Comparison of ENCODE assay signal across 8 cellular contexts in the genomic region with DNA sequence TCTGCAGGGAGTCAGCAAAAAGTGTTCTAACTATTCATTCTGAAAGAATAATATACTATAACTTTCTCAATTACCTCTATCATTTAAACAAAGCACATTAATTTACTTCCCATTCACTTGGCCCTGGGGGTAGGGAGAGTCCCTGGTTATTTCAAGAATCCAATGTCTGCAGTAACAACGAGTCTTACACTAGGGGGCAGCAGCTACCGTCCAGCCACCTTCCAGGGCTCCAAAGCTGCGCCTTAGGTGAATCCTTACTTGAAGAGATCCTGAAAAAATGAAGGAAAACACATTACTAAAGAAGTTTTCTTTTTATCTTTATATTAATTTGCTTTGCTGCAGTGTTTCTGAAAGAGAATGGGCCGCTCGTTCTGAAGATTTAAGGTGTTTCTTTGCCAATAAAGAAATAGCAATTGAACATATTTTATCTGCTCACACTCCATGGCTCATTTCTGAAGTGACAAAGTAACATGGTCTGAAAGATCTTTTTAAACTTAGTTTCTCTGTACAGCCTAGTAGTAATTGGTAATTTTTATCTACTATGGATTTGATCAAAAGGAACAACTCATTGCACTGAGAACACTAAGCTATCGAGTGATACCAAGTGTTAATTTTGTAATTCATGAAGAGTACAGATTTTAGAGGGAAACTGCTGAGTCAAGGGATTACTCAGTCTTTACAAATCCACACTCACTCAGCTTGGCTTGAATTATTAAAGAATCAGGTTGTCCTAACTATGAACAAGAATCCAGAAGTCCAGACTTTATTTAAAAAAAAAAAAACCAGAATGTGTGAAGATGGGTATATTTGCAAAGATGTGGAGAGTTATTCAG. TPM values are rescaled to one million over a fixed set of nuclear protein-coding genes. Genes with fewer than 3 reads are reported as not detected.
DNase-seq lines count a peak whose midpoint lies in the region; ATAC-seq and TF ChIP-seq lines count a peak whose summit lies in the region.

No MANE protein-coding gene starts in this region.

- H3K9me3 ChIP-seq in spleen, result no peaks in the 10 kb centered on the region

- peak; percentile 64 to 92 (median 87) for TF ChIP-seq CTCF in spleen (IDR thresholded peaks at IDR 0.05 in 8 of 11, conservative IDR thresholded peaks at IDR 0.05 in 3 of 11)

- no peaks in the 10 kb centered on the region for H3K27me3 ChIP-seq in spleen (replicated peaks in 1 of 7)

- H3K36me3 ChIP-seq in spleen, result no peaks in the 10 kb centered on the region

- H3K4me3 ChIP-seq in spleen, result no peak overlapping the region

- H3K27ac ChIP-seq in spleen, result no peak overlapping the region

- 16 to 23% (median 19%) methylated on average over 6 of the region's 6 CpGs for WGBS in spleen, 5 donors

- H3K4me1 ChIP-seq in spleen, result peaks cover 0 to 7% (median 0%) of the 10 kb centered on the region in 6 donors

- TF ChIP-seq POLR2A in spleen (IDR thresholded peaks at IDR 0.05), result no peak

- intact Hi-C loops in spleen (cut with DNase I; ENCODE audit: low total_unique reads), result loop anchor here (5.0 kb wide), 1 partner anchor 555 kb away; no protein-coding TSS in a partner anchor

- DNase-seq in ELR (ENCODE audit: low read depth) (peak; percentile 79), NCI-H187 treated with DMSO at 0.1 percent for 48 hours (lab: John Stamatoyannopoulos, UW) (peak; percentile 38), T-helper 9 cell (peak; percentile 26), astrocyte of the hippocampus (ENCODE audit: low read depth, low spot score) (peak; percentile 86), hippocampal formation (lab: John Stamatoyannopoulos, UW) (peak; percentile 69 to 90), spleen (peak; percentile 84), HuH-7.5 (ENCODE audit: low spot score) (no peak)

- ATAC-seq in HG02571 (IDR thresholded peaks at IDR 0.05; ENCODE audit: unreplicated experiment), result peak; percentile 85

RNA-seq across cellular contexts. Expression of gene BHLHE41, which starts 27.6 kb away (rescaled TPM):
- total RNA-seq in spleen, result 10 to 100 TPM in 6 of 7 donors, 1 to 10 TPM in 1; 7.2 to 46.9 (median 27.0) TPM
- 10 to 100 TPM in 2 of 3 donors, 1 to 10 TPM in 1; 8.7 to 22.9 (median 19.5) TPM for polyA plus RNA-seq in spleen
